22 cellular contexts compared by ENCODE assay signal in the genomic region with DNA sequence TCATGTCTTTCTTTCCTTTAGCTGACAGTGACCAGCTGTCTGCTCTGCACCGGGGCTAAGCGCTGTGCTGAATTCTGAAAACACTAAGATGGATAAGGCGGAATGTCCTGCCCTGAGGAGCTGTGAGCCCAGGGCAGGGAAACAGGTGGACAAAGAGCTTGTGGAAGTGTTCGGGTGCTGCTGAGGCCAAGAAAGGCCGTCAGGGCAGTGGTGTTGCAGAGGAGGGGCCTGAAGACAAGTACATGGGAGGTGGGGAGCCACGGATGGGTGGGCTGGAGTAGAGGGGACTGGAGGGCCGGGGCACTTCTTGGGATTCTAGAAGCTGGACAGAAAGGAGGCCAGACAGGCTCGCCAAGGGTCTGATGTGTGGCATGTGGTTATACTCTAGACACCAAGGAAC.
DNase-seq lines count a peak whose midpoint lies in the region; ATAC-seq, FAIRE-seq and TF ChIP-seq lines count a peak whose summit lies in the region.
"Had no signal": no experiment of that assay in that cellular context is flagged by ENCODE, and none has a peak within 500 bp of the region (broad histone marks: within the 10 kb centered on the region; RNA-seq: fewer than 3 reads in every experiment).

No MANE protein-coding gene starts in this region.

- H3K27me3 Mint-ChIP-seq in activated naive CD4-positive, alpha-beta T cell treated with anti-CD3 and anti-CD28 coated beads, Interleukin-2, amount 50 U/mL, for 24 hours = no peaks in the 10 kb centered on the region
- no peaks in the 10 kb centered on the region for H3K27me3 Mint-ChIP-seq in activated B cell treated with CpG ODN at 0.5 μM for 24 hours
- H3K27me3 Mint-ChIP-seq in stimulated activated naive B cell treated with anti-CD40 and anti-IgM and Interleukin-4, amounts not matched to agents 10 μg/mL and 1 μg/mL and 100 μg/mL, for 72 hours = no peaks in the 10 kb centered on the region

- intact Hi-C loops in activated B cell treated with CpG ODN at 0.5 μM for 24 hours (cut with micrococcal nuclease) = loop anchor here (10.0 kb wide), 1 partner anchor 1301 kb away; a partner anchor contains a TSS
- intact Hi-C loops in kidney (cut with DNase I) = no loop called here

- CTCF ChIA-PET in activated B cell treated with CpG ODN at 0.5 μM for 24 hours (lab: Charles Lee) = interaction anchor here (1.1 to 5.4 kb wide), 3 partner anchors 14 to 103 kb away, joined by 3 to 35 read pairs (median 7); no protein-coding TSS in a partner anchor

- H3K9me3 ChIP-seq in kidney (ENCODE audit: control insufficient read depth in 1 of 2, low read length in 2 of 2) = no peaks in the 10 kb centered on the region
- H3K9me3 ChIP-seq: MG63, tibial nerve had no signal

- DNase-seq in activated naive CD4-positive, alpha-beta T cell treated with Interleukin-2 at 50 U/mL for 16 hours = no peak
- no peak for DNase-seq in activated B cell treated with CpG ODN at 0.5 μM for 24 hours
- peak; percentile 25 for DNase-seq in kidney
- no peak for DNase-seq in stimulated activated naive B cell treated with anti-CD40 and anti-IgM and Interleukin-4, amounts not matched to agents 10 μg/mL and 1 μg/mL and 100 μg/mL, for 72 hours
- DNase-seq in RCC 7860 (ENCODE audit: low spot score) = no peak
- DNase-seq: activated CD8-positive, alpha-beta memory T cell treated with anti-CD3 and anti-CD28 coated beads, Interleukin-2, amount 50 U/mL, for 48 hours; foreskin fibroblast; kidney glomerular epithelial cell; mesenchymal stem cell; MG63; NCI-H1436 treated with DMSO at 0.1 percent for 48 hours; NCI-H2171; NCI-H69; OCI-M1; SHP77 treated with DMSO at 0.1 percent for 48 hours had no signal

- H3K9me3 Mint-ChIP-seq in activated naive CD4-positive, alpha-beta T cell treated with anti-CD3 and anti-CD28 coated beads, Interleukin-2, amount 50 U/mL, for 24 hours = no peaks in the 10 kb centered on the region
- H3K9me3 Mint-ChIP-seq in activated B cell treated with CpG ODN at 0.5 μM for 24 hours = no peaks in the 10 kb centered on the region
- peaks cover 4 to 5% of the 10 kb centered on the region in 2 donors for H3K9me3 Mint-ChIP-seq in stimulated activated naive B cell treated with anti-CD40 and anti-IgM and Interleukin-4, amounts not matched to agents 10 μg/mL and 1 μg/mL and 100 μg/mL, for 72 hours
- H3K9me3 Mint-ChIP-seq: activated naive CD4-positive, alpha-beta T cell treated with anti-CD3 and anti-CD28 coated beads, Interleukin-2, amount 50 U/mL, for 72 hours had no signal

- no peak overlapping the region for H3K27ac ChIP-seq in kidney (ENCODE audit: low read depth in 2 of 2, low read length in 2 of 2)
- H3K27ac ChIP-seq: hepatocyte had no signal

- H3K36me3 ChIP-seq in kidney (ENCODE audit: control insufficient read depth in 1 of 2, insufficient read depth in 2 of 2, low read length in 2 of 2) = peaks cover 4 to 17% of the 10 kb centered on the region in 2 donors

- peaks cover 29% of the 10 kb centered on the region for H3K36me3 Mint-ChIP-seq in activated naive CD4-positive, alpha-beta T cell treated with anti-CD3 and anti-CD28 coated beads, Interleukin-2, amount 50 U/mL, for 24 hours
- H3K36me3 Mint-ChIP-seq in activated B cell treated with CpG ODN at 0.5 μM for 24 hours (ENCODE audit: low read depth) = peaks cover 43% of the 10 kb centered on the region
- H3K36me3 Mint-ChIP-seq in stimulated activated naive B cell treated with anti-CD40 and anti-IgM and Interleukin-4, amounts not matched to agents 10 μg/mL and 1 μg/mL and 100 μg/mL, for 72 hours = peaks cover 50 to 68% of the 10 kb centered on the region in 2 donors

- no peak overlapping the region for H3K9ac ChIP-seq in kidney (ENCODE audit: low read length in 2 of 2)

- H3K4me3 ChIP-seq in kidney (ENCODE audit: low read length in 2 of 2) = no peak overlapping the region
- H3K4me3 ChIP-seq: hepatocyte, MG63, tibial nerve had no signal

- peak overlapping the region; percentile 74 for H3K27ac Mint-ChIP-seq in activated naive CD4-positive, alpha-beta T cell treated with anti-CD3 and anti-CD28 coated beads, Interleukin-2, amount 50 U/mL, for 24 hours
- peak overlapping the region; percentile 98 for H3K27ac Mint-ChIP-seq in activated B cell treated with CpG ODN at 0.5 μM for 24 hours
- H3K27ac Mint-ChIP-seq in stimulated activated naive B cell treated with anti-CD40 and anti-IgM and Interleukin-4, amounts not matched to agents 10 μg/mL and 1 μg/mL and 100 μg/mL, for 72 hours = peak overlapping the region; percentile 87
- H3K27ac Mint-ChIP-seq: activated naive CD4-positive, alpha-beta T cell treated with anti-CD3 and anti-CD28 coated beads, Interleukin-2, amount 50 U/mL, for 72 hours had no signal

- peaks cover 95% of the 10 kb centered on the region for H3K4me1 Mint-ChIP-seq in activated naive CD4-positive, alpha-beta T cell treated with anti-CD3 and anti-CD28 coated beads, Interleukin-2, amount 50 U/mL, for 24 hours
- H3K4me1 Mint-ChIP-seq in activated B cell treated with CpG ODN at 0.5 μM for 24 hours = peaks cover 83% of the 10 kb centered on the region
- peaks cover 52 to 80% of the 10 kb centered on the region in 2 donors for H3K4me1 Mint-ChIP-seq in stimulated activated naive B cell treated with anti-CD40 and anti-IgM and Interleukin-4, amounts not matched to agents 10 μg/mL and 1 μg/mL and 100 μg/mL, for 72 hours

- POLR2A ChIA-PET in activated B cell treated with CpG ODN at 0.5 μM for 24 hours (lab: Charles Lee) = interaction anchor here (0.7 to 4.2 kb wide), 8 partner anchors 25 to 173 kb away, joined by 3 to 45 read pairs (median 6); a partner anchor contains a TSS

- no peak for TF ChIP-seq CTCF in activated B cell treated with CpG ODN at 0.5 μM for 24 hours (IDR thresholded peaks at IDR 0.05)
- no peak for TF ChIP-seq CTCF in kidney (IDR thresholded peaks at IDR 0.05; ENCODE audit: borderline replicate concordance, extremely low read depth, insufficient read depth)

- peaks cover 0 to 2% of the 10 kb centered on the region in 2 donors for H3K4me1 ChIP-seq in kidney (ENCODE audit: control insufficient read depth in 1 of 2, insufficient read depth in 1 of 2, low read depth in 1 of 2, low read length in 2 of 2)

- no peak for ATAC-seq in activated B cell treated with CpG ODN at 0.5 μM for 24 hours (ENCODE audit: low read depth)
- no peak for ATAC-seq in stimulated activated naive B cell treated with anti-CD40 and anti-IgM and Interleukin-4, amounts not matched to agents 10 μg/mL and 1 μg/mL and 100 μg/mL, for 72 hours (replicated peaks)
- no peak for ATAC-seq in GM21619 (IDR thresholded peaks at IDR 0.05; ENCODE audit: unreplicated experiment)
- no peak for ATAC-seq in GM18907 (IDR thresholded peaks at IDR 0.05; ENCODE audit: unreplicated experiment)
- ATAC-seq: activated CD4-positive, CD25-positive, alpha-beta regulatory T cell treated with anti-CD3 and anti-CD28 coated beads, Interleukin-2, amount 50 U/mL, for 24 hours; activated naive CD4-positive, alpha-beta T cell treated with anti-CD3 and anti-CD28 coated beads, Interleukin-2, amount 50 U/mL, for 72 hours had no signal

- FAIRE-seq in kidney (lab: Jason Lieb, UNC) (no peak), RCC 7860 (lab: Jason Lieb, UNC) (no peak)

- H3K4me3 Mint-ChIP-seq in activated naive CD4-positive, alpha-beta T cell treated with anti-CD3 and anti-CD28 coated beads, Interleukin-2, amount 50 U/mL, for 24 hours = peak overlapping the region; percentile 3
- H3K4me3 Mint-ChIP-seq in activated B cell treated with CpG ODN at 0.5 μM for 24 hours = peak overlapping the region; percentile 33
- peak overlapping the region in 1 of 2 donors; percentile 47 for H3K4me3 Mint-ChIP-seq in stimulated activated naive B cell treated with anti-CD40 and anti-IgM and Interleukin-4, amounts not matched to agents 10 μg/mL and 1 μg/mL and 100 μg/mL, for 72 hours
